1 cellular context compared by ENCODE assay signal in the genomic region with DNA sequence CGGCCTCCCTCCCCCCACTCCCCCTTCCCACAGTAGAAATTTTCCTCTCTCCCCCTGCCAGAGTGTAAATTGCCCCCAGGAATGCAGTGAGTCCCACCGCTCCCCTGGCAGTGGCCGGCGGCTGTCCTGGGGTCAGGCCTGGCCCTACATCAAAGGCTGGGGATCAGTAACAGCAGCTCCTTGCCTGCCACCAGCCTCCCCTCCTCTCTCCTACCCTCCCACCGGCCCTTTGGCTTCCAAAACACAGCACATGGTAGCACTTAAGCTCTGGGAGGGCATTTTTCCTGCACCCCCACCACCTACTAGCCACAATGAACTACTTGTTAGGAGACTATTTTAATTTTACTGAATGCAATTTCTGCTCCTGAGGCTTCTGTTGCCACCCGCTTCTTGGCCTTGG.
TF ChIP-seq lines count a peak whose summit lies in the region.

No MANE protein-coding gene starts in this region.

TF ChIP-seq in HepG2, 621 proteins besides CTCF, POLR2A, EP300 and RAD21:
- TF ChIP-seq ZNF3 (CRISPR knock-in tag; IDR thresholded peaks at IDR 0.05) (no peak), SRSF4 (IDR thresholded peaks at IDR 0.05; ENCODE audit: low read depth, low read length, poor library complexity, severe bottlenecking) (no peak), SIX4 (CRISPR knock-in tag; IDR thresholded peaks at IDR 0.05) (no peak)
